8 cellular contexts compared by ENCODE assay signal in the genomic region with DNA sequence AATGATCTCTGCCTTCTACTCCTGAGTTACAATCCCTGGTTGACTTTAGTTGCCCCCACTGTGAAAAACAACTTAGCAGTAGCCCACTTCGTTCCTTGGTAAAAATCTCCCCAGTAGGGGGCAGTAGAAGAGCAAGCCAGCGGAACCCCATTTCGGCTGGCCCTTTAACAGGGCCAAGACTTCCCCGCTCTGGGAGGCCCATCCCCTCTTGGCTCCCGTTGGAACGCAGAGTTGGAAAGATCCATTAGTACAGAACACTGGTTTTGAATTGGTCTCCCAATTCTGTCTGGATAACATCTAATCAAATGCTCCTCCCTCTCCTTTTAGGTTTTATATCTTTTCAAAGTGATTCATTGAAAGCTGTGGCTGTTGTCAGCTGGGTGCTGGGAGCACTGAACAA.
A peak's percentile ranks its signal among the peaks of the same experiment; 100 is the strongest.
DNase-seq lines count a peak whose midpoint lies in the region; ATAC-seq and TF ChIP-seq lines count a peak whose summit lies in the region.

No MANE protein-coding gene starts in this region.

- POLR2A ChIA-PET in OCI-LY7 (lab: Charles Lee): no interaction called here

- H3K4me2 ChIP-seq in OCI-LY7 (ENCODE audit: low read length): no peak overlapping the region

- CTCF ChIA-PET in OCI-LY7 (lab: Charles Lee; ENCODE audit: unreplicated experiment): no interaction called here

- no peaks in the 10 kb centered on the region for H3K9me3 ChIP-seq in OCI-LY7 (ENCODE audit: low read length)

- H3K36me3 ChIP-seq in OCI-LY7 (ENCODE audit: insufficient read depth, low read length): no peaks in the 10 kb centered on the region

- H3K4me3 ChIP-seq in OCI-LY7 (ENCODE audit: low read depth, low read length, poor library complexity, severe bottlenecking): no peak overlapping the region

- H4K20me1 ChIP-seq in OCI-LY7 (ENCODE audit: insufficient read depth, low read length): no peaks in the 10 kb centered on the region

- peak; percentile 49 for ATAC-seq in GM18867 (IDR thresholded peaks at IDR 0.05; ENCODE audit: unreplicated experiment)
- no peak for ATAC-seq in GM18909 (IDR thresholded peaks at IDR 0.05; ENCODE audit: poor library complexity, unreplicated experiment)

- H3K27ac ChIP-seq in OCI-LY7 (ENCODE audit: low read depth, low read length, poor library complexity, severe bottlenecking): no peak overlapping the region

- no peaks in the 10 kb centered on the region for H3K4me1 ChIP-seq in OCI-LY7 (ENCODE audit: insufficient read depth, low read length, poor library complexity, severe bottlenecking)

- no peak overlapping the region for H2AFZ ChIP-seq in OCI-LY7 (ENCODE audit: low read length)

- H3K79me2 ChIP-seq in OCI-LY7 (ENCODE audit: insufficient read depth, low read depth, low read length): no peaks in the 10 kb centered on the region

- no peaks in the 10 kb centered on the region for H3K9me2 ChIP-seq in OCI-LY7 (ENCODE audit: insufficient read depth, low read length)

- intact Hi-C loops in OCI-LY7 (cut with micrococcal nuclease; ENCODE audit: unreplicated experiment): loop anchor here (1.0 kb wide), 1 partner anchor 1128 kb away; no protein-coding TSS in a partner anchor

- no TSS peak for BruUV-seq in OCI-LY7 (replicated peaks; lab: Mats Ljungman, UMichigan)

- TF ChIP-seq CTCF in OCI-LY7 (conservative IDR thresholded peaks at IDR 0.05; ENCODE audit: low read length): peak; percentile 83

- peak; percentile 25 for DNase-seq in OCI-LY7 (ENCODE audit: low spot score)
- DNase-seq in activated effector memory CD4-positive, alpha-beta T cell treated with Interleukin-2 at 50 U/mL for 16 hours: peak; percentile 51
- peak; percentile 14 for DNase-seq in kidney glomerular epithelial cell (lab: John Stamatoyannopoulos, UW)
- peak; percentile 28 to 43 for DNase-seq in stimulated activated CD8-positive, alpha-beta memory T cell treated with anti-CD3 and anti-CD28 coated beads, Interleukin-15, amount 100 ng/mL, for 48 hours (ENCODE audit: low read depth in 2 of 2)
- no peak for DNase-seq in EL
- no peak for DNase-seq in T1000 (lab: John Stamatoyannopoulos, UW)

Comparison
In these comparisons a context has a peak if more than half of its experiments do, and no peak if none do; other contexts are left out.
1. DNase-seq: peak in OCI-LY7 (single experiment), activated effector memory CD4-positive, alpha-beta T cell treated with Interleukin-2 at 50 U/mL for 16 hours (single experiment), kidney glomerular epithelial cell (single experiment) and stimulated activated CD8-positive, alpha-beta memory T cell treated with anti-CD3 and anti-CD28 coated beads, Interleukin-15, amount 100 ng/mL, for 48 hours (2 of 2); none in EL (single experiment) and T1000 (single experiment).